8 cellular contexts compared by ENCODE assay signal in the genomic region with DNA sequence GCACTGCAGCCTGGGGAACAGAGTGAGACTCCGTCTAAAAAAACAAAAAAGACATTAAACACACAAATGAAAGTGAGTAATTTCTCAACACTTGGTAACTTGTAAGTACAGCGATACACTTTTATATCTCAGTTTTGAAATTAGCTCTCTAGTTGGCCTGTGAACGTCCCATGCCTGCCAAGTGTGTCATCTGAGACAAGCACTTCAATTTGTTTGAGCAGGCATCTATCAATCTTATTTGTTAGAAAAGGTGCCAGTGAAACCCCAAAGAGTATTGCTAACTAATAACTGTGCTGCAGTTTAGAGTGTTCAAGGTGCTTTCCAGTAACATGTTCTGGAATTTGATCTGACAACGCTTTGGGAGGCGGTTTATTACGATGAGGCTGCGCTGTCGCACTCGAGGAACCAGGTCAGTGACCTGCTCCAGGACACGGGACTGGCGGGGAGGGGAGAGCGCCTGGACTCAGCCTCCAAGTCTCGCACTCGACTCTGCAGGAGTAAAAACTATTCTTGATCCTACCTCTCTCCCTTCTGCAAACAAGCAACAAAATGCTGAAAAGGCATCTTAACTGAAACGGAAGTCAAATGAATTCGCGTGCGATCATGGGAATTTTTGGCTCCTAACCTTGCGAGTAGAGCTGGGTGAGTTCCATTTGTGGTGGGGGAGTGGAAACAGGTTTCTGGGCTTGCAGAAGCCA. TPM values are rescaled to one million over a fixed set of nuclear protein-coding genes. Genes with fewer than 3 reads are reported as not detected.
DNase-seq lines count a peak whose midpoint lies in the region; ATAC-seq and TF ChIP-seq lines count a peak whose summit lies in the region.

No MANE protein-coding gene starts in this region.

- TF ChIP-seq EP300 in gastroesophageal sphincter (IDR thresholded peaks at IDR 0.05): no peak

- peak; percentile 57 for DNase-seq in EH (ENCODE audit: low read depth)
- peak; percentile 56 for DNase-seq in LNCaP clone FGC (ENCODE audit: low read depth)
- DNase-seq in activated T-cell treated with anti-CD3 and anti-CD28 coated beads, Interleukin-2, amount 50 U/mL, for 48 hours: peak; percentile 35 to 50
- DNase-seq in omental fat pad (ENCODE audit: low spot score): no peak
- DNase-seq in NCI-H187 treated with DMSO at 0.1 percent for 48 hours (lab: John Stamatoyannopoulos, UW): no peak
- no peak for DNase-seq in NK-92 treated with Interleukin-12 subunit alpha and Interleukin-12 subunit beta, amount 100 ng/mL, for 24 hours (lab: John Stamatoyannopoulos, UW)

- H3K9me3 ChIP-seq in gastroesophageal sphincter: no peaks in the 10 kb centered on the region

- no peak for TF ChIP-seq CTCF in LNCaP clone FGC (IDR thresholded peaks at IDR 0.05; ENCODE audit: control insufficient read depth, extremely low read depth, insufficient read depth)
- TF ChIP-seq CTCF in gastroesophageal sphincter (IDR thresholded peaks at IDR 0.05): no peak
- no peak for TF ChIP-seq CTCF in omental fat pad (IDR thresholded peaks at IDR 0.05)

- peak overlapping the region; percentile 73 to 99 (median 98) for H3K27ac ChIP-seq in gastroesophageal sphincter

- H3K4me3 ChIP-seq in LNCaP clone FGC (ENCODE audit: low read depth, low read length) (peak overlapping the region; percentile 85), gastroesophageal sphincter (peak overlapping the region; percentile 74 to 98)

- H3K4me1 ChIP-seq in gastroesophageal sphincter: peaks cover 0 to 41% (median 8%) of the 10 kb centered on the region in 3 donors

- ATAC-seq in gastroesophageal sphincter (peak; percentile 4), omental fat pad (ENCODE audit: low FRiP score) (peak; percentile 9), GM18498 (IDR thresholded peaks at IDR 0.05; ENCODE audit: unreplicated experiment) (no peak)

- no peaks in the 10 kb centered on the region for H3K27me3 ChIP-seq in gastroesophageal sphincter

- no peak for TF ChIP-seq POLR2A in gastroesophageal sphincter (IDR thresholded peaks at IDR 0.05)

- WGBS in gastroesophageal sphincter (ENCODE audit: low coverage in 1 of 2), 2 donors: 16 to 55% methylated on average over 3 to 10 of the region's 19 CpGs

- H3K36me3 ChIP-seq in gastroesophageal sphincter: no peaks in the 10 kb centered on the region

RNA-seq across cellular contexts. Expression of a gene that starts 1.1 kb away (rescaled TPM):
- total RNA-seq in gastroesophageal sphincter: 100 to 1,000 TPM in 1 of 4 donors, 10 to 100 TPM in 3; 86.8 to 112 (median 99.5) TPM
- 10 to 100 TPM; 44.8 to 66.4 (median 49.1) TPM for total RNA-seq in omental fat pad

Comparison
In these comparisons a context has a peak if more than half of its experiments do, and no peak if none do; other contexts are left out.
1. DNase-seq: peak in EH (single experiment), LNCaP clone FGC (single experiment) and activated T-cell treated with anti-CD3 and anti-CD28 coated beads, Interleukin-2, amount 50 U/mL, for 48 hours (2 of 2); none in omental fat pad (single experiment), NCI-H187 treated with DMSO at 0.1 percent for 48 hours (single experiment) and NK-92 treated with Interleukin-12 subunit alpha and Interleukin-12 subunit beta, amount 100 ng/mL, for 24 hours (single experiment).